ENCODE assay signal across 1 cellular context in the genomic region with DNA sequence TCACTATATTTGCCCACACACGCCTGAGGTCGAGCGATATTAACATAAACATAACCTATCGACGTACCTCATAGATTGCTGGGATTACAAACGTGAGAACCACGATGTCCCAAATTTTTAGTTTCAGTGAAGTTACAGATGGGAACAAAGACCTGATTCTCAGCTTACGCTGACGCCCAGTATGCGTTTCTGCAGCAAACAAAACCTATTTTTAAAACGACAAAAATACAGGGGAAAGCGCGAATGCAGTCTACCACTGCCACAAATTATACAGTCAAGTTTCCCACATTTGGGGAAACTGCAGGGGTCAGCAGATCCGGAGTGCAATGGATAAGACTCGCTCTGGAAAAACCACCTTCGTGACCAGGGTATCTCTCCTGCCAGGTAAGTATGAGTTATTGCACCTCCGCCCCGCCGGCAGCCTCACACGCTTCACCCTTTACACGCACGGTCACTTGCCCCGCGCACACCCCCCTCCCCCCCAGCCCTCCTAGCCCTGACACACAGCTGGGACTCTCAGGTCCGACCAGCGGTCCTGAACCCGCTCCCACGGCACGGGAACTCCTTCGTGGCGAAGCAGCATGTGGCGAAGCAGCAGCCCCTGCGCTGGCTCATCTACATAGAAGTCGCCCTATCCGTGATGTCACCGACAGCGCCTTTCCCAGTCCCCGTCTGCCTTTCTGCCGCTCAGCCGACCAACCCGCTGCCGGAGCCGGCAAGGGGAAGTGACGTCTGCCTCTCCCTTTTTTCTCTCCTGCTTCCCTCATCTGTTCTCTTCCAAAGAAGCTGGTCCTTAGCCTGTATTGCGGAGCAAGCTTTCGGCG.
TF ChIP-seq lines count a peak whose summit lies in the region.

No MANE protein-coding gene starts in this region.

TF ChIP-seq in HEK293, 187 proteins besides CTCF, POLR2A, EP300 and RAD21 (continued from another document and continues in another):
- TF ChIP-seq, protein P1, sequence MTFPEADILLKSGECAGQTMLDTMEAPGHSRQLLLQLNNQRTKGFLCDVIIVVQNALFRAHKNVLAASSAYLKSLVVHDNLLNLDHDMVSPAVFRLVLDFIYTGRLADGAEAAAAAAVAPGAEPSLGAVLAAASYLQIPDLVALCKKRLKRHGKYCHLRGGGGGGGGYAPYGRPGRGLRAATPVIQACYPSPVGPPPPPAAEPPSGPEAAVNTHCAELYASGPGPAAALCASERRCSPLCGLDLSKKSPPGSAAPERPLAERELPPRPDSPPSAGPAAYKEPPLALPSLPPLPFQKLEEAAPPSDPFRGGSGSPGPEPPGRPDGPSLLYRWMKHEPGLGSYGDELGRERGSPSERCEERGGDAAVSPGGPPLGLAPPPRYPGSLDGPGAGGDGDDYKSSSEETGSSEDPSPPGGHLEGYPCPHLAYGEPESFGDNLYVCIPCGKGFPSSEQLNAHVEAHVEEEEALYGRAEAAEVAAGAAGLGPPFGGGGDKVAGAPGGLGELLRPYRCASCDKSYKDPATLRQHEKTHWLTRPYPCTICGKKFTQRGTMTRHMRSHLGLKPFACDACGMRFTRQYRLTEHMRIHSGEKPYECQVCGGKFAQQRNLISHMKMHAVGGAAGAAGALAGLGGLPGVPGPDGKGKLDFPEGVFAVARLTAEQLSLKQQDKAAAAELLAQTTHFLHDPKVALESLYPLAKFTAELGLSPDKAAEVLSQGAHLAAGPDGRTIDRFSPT (tag by site-specific recombination; IDR thresholded peaks at IDR 0.05): peak; percentile 49; the same call in 1 of the 2 replicates
- peak; percentile 80; the same call in 1 of the 2 replicates for TF ChIP-seq BCL11B (tag by site-specific recombination; IDR thresholded peaks at IDR 0.05; ENCODE audit: low read depth)
- TF ChIP-seq, protein P2, sequence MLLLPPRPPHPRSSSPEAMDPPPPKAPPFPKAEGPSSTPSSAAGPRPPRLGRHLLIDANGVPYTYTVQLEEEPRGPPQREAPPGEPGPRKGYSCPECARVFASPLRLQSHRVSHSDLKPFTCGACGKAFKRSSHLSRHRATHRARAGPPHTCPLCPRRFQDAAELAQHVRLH (tag by site-specific recombination; IDR thresholded peaks at IDR 0.05): peak; percentile 87
- TF ChIP-seq, protein P3, sequence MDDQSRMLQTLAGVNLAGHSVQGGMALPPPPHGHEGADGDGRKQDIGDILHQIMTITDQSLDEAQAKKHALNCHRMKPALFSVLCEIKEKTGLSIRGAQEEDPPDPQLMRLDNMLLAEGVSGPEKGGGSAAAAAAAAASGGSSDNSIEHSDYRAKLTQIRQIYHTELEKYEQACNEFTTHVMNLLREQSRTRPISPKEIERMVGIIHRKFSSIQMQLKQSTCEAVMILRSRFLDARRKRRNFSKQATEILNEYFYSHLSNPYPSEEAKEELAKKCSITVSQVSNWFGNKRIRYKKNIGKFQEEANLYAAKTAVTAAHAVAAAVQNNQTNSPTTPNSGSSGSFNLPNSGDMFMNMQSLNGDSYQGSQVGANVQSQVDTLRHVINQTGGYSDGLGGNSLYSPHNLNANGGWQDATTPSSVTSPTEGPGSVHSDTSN (CRISPR knock-in tag; IDR thresholded peaks at IDR 0.05): 0 out of 2 replicates have a peak, but pooled peaks have one; percentile 49
- TF ChIP-seq, protein P4, sequence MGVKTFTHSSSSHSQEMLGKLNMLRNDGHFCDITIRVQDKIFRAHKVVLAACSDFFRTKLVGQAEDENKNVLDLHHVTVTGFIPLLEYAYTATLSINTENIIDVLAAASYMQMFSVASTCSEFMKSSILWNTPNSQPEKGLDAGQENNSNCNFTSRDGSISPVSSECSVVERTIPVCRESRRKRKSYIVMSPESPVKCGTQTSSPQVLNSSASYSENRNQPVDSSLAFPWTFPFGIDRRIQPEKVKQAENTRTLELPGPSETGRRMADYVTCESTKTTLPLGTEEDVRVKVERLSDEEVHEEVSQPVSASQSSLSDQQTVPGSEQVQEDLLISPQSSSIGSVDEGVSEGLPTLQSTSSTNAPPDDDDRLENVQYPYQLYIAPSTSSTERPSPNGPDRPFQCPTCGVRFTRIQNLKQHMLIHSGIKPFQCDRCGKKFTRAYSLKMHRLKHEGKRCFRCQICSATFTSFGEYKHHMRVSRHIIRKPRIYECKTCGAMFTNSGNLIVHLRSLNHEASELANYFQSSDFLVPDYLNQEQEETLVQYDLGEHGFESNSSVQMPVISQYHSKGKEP (tag by site-specific recombination; IDR thresholded peaks at IDR 0.05): peak; percentile 67
- 0 out of 2 replicates have a peak, but pooled peaks have one; percentile 26 for TF ChIP-seq YY1 (tag by site-specific recombination; IDR thresholded peaks at IDR 0.05)
- TF ChIP-seq ZNF768 (tag by site-specific recombination; IDR thresholded peaks at IDR 0.05): 0 out of 2 replicates have a peak, but pooled peaks have one; percentile 48
- TF ChIP-seq TRIM28 (IDR thresholded peaks at IDR 0.05; ENCODE audit: borderline replicate concordance, low read length): peak; percentile 76; the same call in 1 of the 2 replicates
- peak; percentile 41; the same call in 1 of the 2 replicates for TF ChIP-seq KLF8 (tag by site-specific recombination; IDR thresholded peaks at IDR 0.05)
- TF ChIP-seq KLF16 (tag by site-specific recombination; IDR thresholded peaks at IDR 0.05): 0 out of 2 replicates have a peak, but pooled peaks have one; percentile 32
- TF ChIP-seq ZBTB21 (tag by site-specific recombination; IDR thresholded peaks at IDR 0.05): peak; percentile 92
- peak; percentile 86 for TF ChIP-seq ZNF596 (tag by site-specific recombination; IDR thresholded peaks at IDR 0.05)
- peak; percentile 81 for TF ChIP-seq PRDM10 (tag by site-specific recombination; IDR thresholded peaks at IDR 0.05)
- peak; percentile 61 for TF ChIP-seq ZBTB20 (tag by site-specific recombination; IDR thresholded peaks at IDR 0.05)
- TF ChIP-seq SP3 (tag by site-specific recombination; IDR thresholded peaks at IDR 0.05): 0 out of 2 replicates have a peak, but pooled peaks have one; percentile 31
- TF ChIP-seq IKZF3 (tag by site-specific recombination; IDR thresholded peaks at IDR 0.05): peak; percentile 98
- TF ChIP-seq ZBTB48 (tag by site-specific recombination; IDR thresholded peaks at IDR 0.05): peak; percentile 42; the same call in 1 of the 2 replicates
- TF ChIP-seq KLF1 (tag by site-specific recombination; IDR thresholded peaks at IDR 0.05): 0 out of 2 replicates have a peak, but pooled peaks have one; percentile 29
- TF ChIP-seq ZNF660 (tag by site-specific recombination; IDR thresholded peaks at IDR 0.05): peak; percentile 85
- peak; percentile 50 for TF ChIP-seq SP2 (tag by site-specific recombination; IDR thresholded peaks at IDR 0.05)
- TF ChIP-seq ZNF341 (tag by site-specific recombination; IDR thresholded peaks at IDR 0.05; ENCODE audit: low read depth): peak; percentile 45
- peak; percentile 98 for TF ChIP-seq ZEB2 (tag by site-specific recombination; IDR thresholded peaks at IDR 0.05)
- 0 out of 2 replicates have a peak, but pooled peaks have one; percentile 62 for TF ChIP-seq ZNF561 (tag by site-specific recombination; IDR thresholded peaks at IDR 0.05; ENCODE audit: borderline replicate concordance)
- 0 out of 2 replicates have a peak, but pooled peaks have one; percentile 64 for TF ChIP-seq MZF1 (tag by site-specific recombination; IDR thresholded peaks at IDR 0.05; ENCODE audit: borderline replicate concordance)
- 0 out of 2 replicates have a peak, but pooled peaks have one; percentile 14 for TF ChIP-seq ZNF184 (tag by site-specific recombination; IDR thresholded peaks at IDR 0.05)
- TF ChIP-seq, protein P5, sequence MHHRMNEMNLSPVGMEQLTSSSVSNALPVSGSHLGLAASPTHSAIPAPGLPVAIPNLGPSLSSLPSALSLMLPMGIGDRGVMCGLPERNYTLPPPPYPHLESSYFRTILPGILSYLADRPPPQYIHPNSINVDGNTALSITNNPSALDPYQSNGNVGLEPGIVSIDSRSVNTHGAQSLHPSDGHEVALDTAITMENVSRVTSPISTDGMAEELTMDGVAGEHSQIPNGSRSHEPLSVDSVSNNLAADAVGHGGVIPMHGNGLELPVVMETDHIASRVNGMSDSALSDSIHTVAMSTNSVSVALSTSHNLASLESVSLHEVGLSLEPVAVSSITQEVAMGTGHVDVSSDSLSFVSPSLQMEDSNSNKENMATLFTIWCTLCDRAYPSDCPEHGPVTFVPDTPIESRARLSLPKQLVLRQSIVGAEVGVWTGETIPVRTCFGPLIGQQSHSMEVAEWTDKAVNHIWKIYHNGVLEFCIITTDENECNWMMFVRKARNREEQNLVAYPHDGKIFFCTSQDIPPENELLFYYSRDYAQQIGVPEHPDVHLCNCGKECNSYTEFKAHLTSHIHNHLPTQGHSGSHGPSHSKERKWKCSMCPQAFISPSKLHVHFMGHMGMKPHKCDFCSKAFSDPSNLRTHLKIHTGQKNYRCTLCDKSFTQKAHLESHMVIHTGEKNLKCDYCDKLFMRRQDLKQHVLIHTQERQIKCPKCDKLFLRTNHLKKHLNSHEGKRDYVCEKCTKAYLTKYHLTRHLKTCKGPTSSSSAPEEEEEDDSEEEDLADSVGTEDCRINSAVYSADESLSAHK (tag by site-specific recombination; IDR thresholded peaks at IDR 0.05): 0 out of 2 replicates have a peak, but pooled peaks have one; percentile 46
- TF ChIP-seq SP7 (tag by site-specific recombination; IDR thresholded peaks at IDR 0.05): peak; percentile 78
- peak; percentile 33; the same call in 1 of the 2 replicates for TF ChIP-seq REPIN1 (tag by site-specific recombination; IDR thresholded peaks at IDR 0.05; ENCODE audit: low read depth)
- peak; percentile 92 for TF ChIP-seq ZNF76 (tag by site-specific recombination; IDR thresholded peaks at IDR 0.05; ENCODE audit: borderline replicate concordance, low read depth)
- TF ChIP-seq, protein P6, sequence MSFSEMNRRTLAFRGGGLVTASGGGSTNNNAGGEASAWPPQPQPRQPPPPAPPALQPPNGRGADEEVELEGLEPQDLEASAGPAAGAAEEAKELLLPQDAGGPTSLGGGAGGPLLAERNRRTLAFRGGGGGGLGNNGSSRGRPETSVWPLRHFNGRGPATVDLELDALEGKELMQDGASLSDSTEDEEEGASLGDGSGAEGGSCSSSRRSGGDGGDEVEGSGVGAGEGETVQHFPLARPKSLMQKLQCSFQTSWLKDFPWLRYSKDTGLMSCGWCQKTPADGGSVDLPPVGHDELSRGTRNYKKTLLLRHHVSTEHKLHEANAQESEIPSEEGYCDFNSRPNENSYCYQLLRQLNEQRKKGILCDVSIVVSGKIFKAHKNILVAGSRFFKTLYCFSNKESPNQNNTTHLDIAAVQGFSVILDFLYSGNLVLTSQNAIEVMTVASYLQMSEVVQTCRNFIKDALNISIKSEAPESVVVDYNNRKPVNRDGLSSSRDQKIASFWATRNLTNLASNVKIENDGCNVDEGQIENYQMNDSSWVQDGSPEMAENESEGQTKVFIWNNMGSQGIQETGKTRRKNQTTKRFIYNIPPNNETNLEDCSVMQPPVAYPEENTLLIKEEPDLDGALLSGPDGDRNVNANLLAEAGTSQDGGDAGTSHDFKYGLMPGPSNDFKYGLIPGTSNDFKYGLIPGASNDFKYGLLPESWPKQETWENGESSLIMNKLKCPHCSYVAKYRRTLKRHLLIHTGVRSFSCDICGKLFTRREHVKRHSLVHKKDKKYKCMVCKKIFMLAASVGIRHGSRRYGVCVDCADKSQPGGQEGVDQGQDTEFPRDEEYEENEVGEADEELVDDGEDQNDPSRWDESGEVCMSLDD (tag by site-specific recombination; IDR thresholded peaks at IDR 0.05): peak; percentile 37; the same call in 1 of the 2 replicates
- peak; percentile 89 for TF ChIP-seq ATF2 (tag by site-specific recombination; IDR thresholded peaks at IDR 0.05; ENCODE audit: low read depth)
- TF ChIP-seq ZNF600 (tag by site-specific recombination; IDR thresholded peaks at IDR 0.05): peak; percentile 90
- peak; percentile 73 for TF ChIP-seq ZNF366 (tag by site-specific recombination; conservative IDR thresholded peaks at IDR 0.05)
- TF ChIP-seq ZXDB (tag by site-specific recombination; IDR thresholded peaks at IDR 0.05): peak; percentile 88
- TF ChIP-seq ZBTB8A (tag by site-specific recombination; IDR thresholded peaks at IDR 0.05): peak; percentile 50; the same call in 1 of the 2 replicates
- TF ChIP-seq ZNF2 (tag by site-specific recombination; IDR thresholded peaks at IDR 0.05): peak; percentile 76; the same call in 1 of the 2 replicates
